ENCODE assay signal across 18 cellular contexts in genomic region chr18:54736981-54737380, GRCh38.
DNase-seq lines count a peak whose midpoint lies in the region; ATAC-seq, FAIRE-seq and TF ChIP-seq lines count a peak whose summit lies in the region.
"Had no signal": no experiment of that assay in that cellular context is flagged by ENCODE, and none has a peak within 500 bp of the region (broad histone marks: within the 10 kb centered on the region; RNA-seq: fewer than 3 reads in every experiment).

No MANE protein-coding gene starts in this region.

- H2BK20ac ChIP-seq in IMR-90 (ENCODE audit: low read depth, low read length), result peak overlapping the region; percentile 18

- H2AFZ ChIP-seq in IMR-90 (replicated peaks; ENCODE audit: low read length, poor library complexity) (no peak overlapping the region), mesenchymal stem cell (ENCODE audit: low read depth, low read length) (no peak overlapping the region)

- TF ChIP-seq POLR2A in IMR-90 (IDR thresholded peaks at IDR 0.05; ENCODE audit: low read depth, low read length) (no peak), testis (IDR thresholded peaks at IDR 0.05) (no peak)

- H3K23ac ChIP-seq in IMR-90 (ENCODE audit: low read depth, low read length) (no peak overlapping the region), mesenchymal stem cell (ENCODE audit: low read length in 2 of 2) (no peak overlapping the region)

- H3K4me1 ChIP-seq in IMR-90 (ENCODE audit: control insufficient read depth, insufficient read depth, low read length) (peaks cover 10% of the 10 kb centered on the region), mesenchymal stem cell (ENCODE audit: control insufficient read depth, insufficient read depth, low read depth, low read length) (no peaks in the 10 kb centered on the region), testis (no peaks in the 10 kb centered on the region)

- TF ChIP-seq RAD21 in IMR-90 (IDR thresholded peaks at IDR 0.05; ENCODE audit: low read length), result no peak

- H3K79me1 ChIP-seq in IMR-90 (ENCODE audit: low read depth in 1 of 2, low read length in 2 of 2) (no peaks in the 10 kb centered on the region), mesenchymal stem cell (replicated peaks; ENCODE audit: low read length, poor library complexity, severe bottlenecking) (no peaks in the 10 kb centered on the region)

- no peak overlapping the region for H3K56ac ChIP-seq in IMR-90 (ENCODE audit: extremely low read depth, insufficient read depth, low read length)

- no peaks in the 10 kb centered on the region for H3K9me3 Mint-ChIP-seq in T-cell

- H3K4me3 ChIP-seq in IMR-90 (ENCODE audit: insufficient read depth, low read depth, low read length) (no peak overlapping the region), mesenchymal stem cell (ENCODE audit: insufficient read depth in 1 of 2, low read depth in 1 of 2, low read length in 2 of 2) (no peak overlapping the region), testis (no peak overlapping the region)

- H3K18ac ChIP-seq in IMR-90 (ENCODE audit: low read depth, low read length), result peak overlapping the region; percentile 68; the same call in 1 of the 2 replicates
- H3K18ac ChIP-seq in mesenchymal stem cell (ENCODE audit: low read depth in 1 of 2, low read length in 2 of 2), result no peak overlapping the region

- no peak overlapping the region for H3K27ac Mint-ChIP-seq in T-cell
- H3K27ac Mint-ChIP-seq: B cell had no signal

- H2AK5ac ChIP-seq in IMR-90 (ENCODE audit: low read depth, low read length) (no peak overlapping the region), mesenchymal stem cell (ENCODE audit: low read length, severe bottlenecking) (no peak overlapping the region)

- H3K27ac ChIP-seq in IMR-90 (ENCODE audit: insufficient read depth, low read length), result no peak overlapping the region
- H3K27ac ChIP-seq in mesenchymal stem cell (ENCODE audit: low read length, poor library complexity, severe bottlenecking), result no peak overlapping the region
- H3K27ac ChIP-seq in testis, result no peak overlapping the region

- peaks cover 1 to 4% of the 10 kb centered on the region in 2 donors for H3K27me3 Mint-ChIP-seq in T-cell

- no peak overlapping the region; the same call in 1 of the 2 replicates for H3K14ac ChIP-seq in IMR-90 (replicated peaks; ENCODE audit: low read depth, low read length)
- H3K14ac ChIP-seq in mesenchymal stem cell (ENCODE audit: low read length in 2 of 2), result no peak overlapping the region

- H3K27me3 ChIP-seq in IMR-90 (ENCODE audit: control insufficient read depth, insufficient read depth, low read length) (no peaks in the 10 kb centered on the region), mesenchymal stem cell (ENCODE audit: control insufficient read depth in 1 of 2, insufficient read depth in 1 of 2, low read length in 2 of 2) (no peaks in the 10 kb centered on the region), testis (no peaks in the 10 kb centered on the region)

- DNase-seq in D721Med (ENCODE audit: insufficient read length, low spot score) (no peak), IMR-90 (peak; percentile 60), amniotic epithelial cell (ENCODE audit: low read depth) (peak; percentile 33), mesenchymal stem cell (peak; percentile 19), T-cell (no peak), testis (no peak)
- DNase-seq: DMS 273 treated with DMSO at 0.1 percent for 48 hours; GDM1; GOT3; NCI-H1105; NCI-H2081; NCI-H2171 treated with DMSO at 0.1 percent for 48 hours; NCI-H446; NCI-H748 treated with DMSO at 0.1 percent for 48 hours; NK-92 treated with Interleukin-12 subunit alpha and Interleukin-12 subunit beta, amount 100 ng/mL, for 24 hours; Right ventricle myocardium superior had no signal

- H4K5ac ChIP-seq in IMR-90 (ENCODE audit: low read depth, low read length), result peak overlapping the region; percentile 46; the same call in 1 of the 2 replicates

- no peaks in the 10 kb centered on the region for H4K20me1 ChIP-seq in IMR-90 (ENCODE audit: insufficient read depth, low read length)

- no peak overlapping the region for H2AK9ac ChIP-seq in IMR-90 (replicated peaks; ENCODE audit: low read depth, low read length, poor library complexity)

- H3K9ac ChIP-seq in IMR-90 (ENCODE audit: low read depth, low read length) (no peak overlapping the region), mesenchymal stem cell (ENCODE audit: low read length) (no peak overlapping the region)

- no peaks in the 10 kb centered on the region for H3K36me3 Mint-ChIP-seq in T-cell

- no CpG with 5 or more reads among the region's 1 CpG for WGBS in IMR-90 (ENCODE audit: extremely low coverage in 2 of 2, insufficient read length in 1 of 2), 2 experiments
- WGBS in mesenchymal stem cell, result 100% methylated on average over 1 of the region's 1 CpG
- WGBS in testis, 2 donors, result 88% methylated on average over 1 of the region's 1 CpG

- no peak overlapping the region for H2BK5ac ChIP-seq in IMR-90 (ENCODE audit: low read depth, low read length, poor library complexity, severe bottlenecking)
- no peak overlapping the region for H2BK5ac ChIP-seq in mesenchymal stem cell (ENCODE audit: low read depth, low read length, poor library complexity, severe bottlenecking)

- H3K36me3 ChIP-seq in IMR-90 (ENCODE audit: control insufficient read depth, insufficient read depth, low read length) (no peaks in the 10 kb centered on the region), mesenchymal stem cell (ENCODE audit: control insufficient read depth in 1 of 2, insufficient read depth in 2 of 2, low read depth in 1 of 2, low read length in 2 of 2) (no peaks in the 10 kb centered on the region), testis (ENCODE audit: low read depth, missing control alignments) (no peaks in the 10 kb centered on the region)

- CTCF ChIA-PET in IMR-90 (lab: Yijun Ruan, JAX) (no interaction called here), T-cell (lab: Charles Lee) (interaction anchor here in 1 of 2 donors (0.7 kb wide), 1 partner anchor 780 kb away, joined by 3 read pairs; no protein-coding TSS in a partner anchor)

- H3K4me2 ChIP-seq in IMR-90 (ENCODE audit: low read depth, low read length), result no peak overlapping the region; the same call in 1 of the 2 replicates
- no peak overlapping the region for H3K4me2 ChIP-seq in mesenchymal stem cell (ENCODE audit: low read length, poor library complexity, severe bottlenecking)

- no peak overlapping the region for H2BK15ac ChIP-seq in IMR-90 (ENCODE audit: low read depth, low read length)
- H2BK15ac ChIP-seq in mesenchymal stem cell (ENCODE audit: low read depth, poor library complexity, severe bottlenecking), result no peak overlapping the region

- TF ChIP-seq CTCF in D721Med (IDR thresholded peaks at IDR 0.05; ENCODE audit: insufficient read depth, missing control alignments) (no peak), IMR-90 (conservative IDR thresholded peaks at IDR 0.05; ENCODE audit: low read depth, low read length) (no peak), testis (IDR thresholded peaks at IDR 0.05) (no peak)

- POLR2A ChIA-PET in IMR-90 (lab: Charles Lee; ENCODE audit: unreplicated experiment), result no interaction called here
- POLR2A ChIA-PET in T-cell (lab: Charles Lee), result no interaction called here

- BruUV-seq in IMR-90 (replicated peaks; lab: Mats Ljungman, UMichigan), result no TSS peak

- H3K4me1 Mint-ChIP-seq in T-cell, result no peaks in the 10 kb centered on the region
- H3K4me1 Mint-ChIP-seq: B cell had no signal

- H3K4me3 Mint-ChIP-seq in T-cell, result no peak overlapping the region
- H3K4me3 Mint-ChIP-seq: B cell had no signal

- H4K8ac ChIP-seq in IMR-90 (ENCODE audit: low read depth in 2 of 2, low read length in 2 of 2) (no peak overlapping the region), mesenchymal stem cell (ENCODE audit: low read length) (no peak overlapping the region)

- in situ Hi-C loops in IMR-90 (cut with MboI; ENCODE audit: low sequenced_read_pairs), result no loop called here

- H2BK120ac ChIP-seq in IMR-90 (ENCODE audit: low read depth, low read length), result no peak overlapping the region
- H2BK120ac ChIP-seq in mesenchymal stem cell (ENCODE audit: low read depth, low read length), result no peak overlapping the region

- H3K9me3 ChIP-seq in IMR-90 (ENCODE audit: control insufficient read depth, insufficient read depth, low read length) (no peaks in the 10 kb centered on the region), mesenchymal stem cell (ENCODE audit: control insufficient read depth, low read length) (no peaks in the 10 kb centered on the region), testis (no peaks in the 10 kb centered on the region)

- peaks cover 3% of the 10 kb centered on the region; the same call in 1 of the 2 replicates for H3K9me1 ChIP-seq in IMR-90 (ENCODE audit: insufficient read depth, low read length)

- H2BK12ac ChIP-seq in mesenchymal stem cell (ENCODE audit: low read length in 2 of 2), result no peak overlapping the region

- no peak for ATAC-seq in IMR-90 (ENCODE audit: low read depth)
- no peak for ATAC-seq in T-cell (replicated peaks in 1 of 4)
- no peak for ATAC-seq in GM21723 (IDR thresholded peaks at IDR 0.05; ENCODE audit: unreplicated experiment)

- peak; percentile 99 for FAIRE-seq in D721Med (lab: Jason Lieb, UNC)

- intact Hi-C loops in IMR-90 (cut with micrococcal nuclease), result no loop called here
- intact Hi-C loops in testis (cut with DNase I; ENCODE audit: low total_unique reads), result no loop called here

- H3K4ac ChIP-seq in IMR-90 (ENCODE audit: low read depth, low read length) (no peak overlapping the region), mesenchymal stem cell (ENCODE audit: low read depth in 1 of 2, low read length in 2 of 2) (no peak overlapping the region)

- dilution Hi-C loops in IMR-90 (cut with HindIII; ENCODE audit: low sequenced_read_pairs, unreplicated experiment), result no loop called here

- H4K91ac ChIP-seq in IMR-90 (ENCODE audit: insufficient read depth, low read depth, low read length) (no peak overlapping the region), mesenchymal stem cell (ENCODE audit: low read length) (no peak overlapping the region)

TF ChIP-seq in IMR-90, 13 proteins besides CTCF, POLR2A, EP300 and RAD21:
- TF ChIP-seq CHD1 (IDR thresholded peaks at IDR 0.05; ENCODE audit: low read depth, low read length), result no peak
- no peak for TF ChIP-seq NFE2L2 (IDR thresholded peaks at IDR 0.05; ENCODE audit: low read depth, low read length)
- TF ChIP-seq RCOR1 (IDR thresholded peaks at IDR 0.05; ENCODE audit: insufficient replicate concordance, low read length), result no peak
- no peak for TF ChIP-seq MXI1 (IDR thresholded peaks at IDR 0.05; ENCODE audit: borderline replicate concordance, low read depth, low read length)
TF ChIP-seq in IMR-90: peak in this region for 0.

Comparison
In these comparisons a context has a peak if more than half of its experiments do, and no peak if none do; other contexts are left out.
1. DNase-seq: peak in IMR-90 (single experiment), amniotic epithelial cell (single experiment) and mesenchymal stem cell (single experiment); none in D721Med (single experiment), T-cell (0 of 34) and testis (single experiment).